In the genomic region with DNA sequence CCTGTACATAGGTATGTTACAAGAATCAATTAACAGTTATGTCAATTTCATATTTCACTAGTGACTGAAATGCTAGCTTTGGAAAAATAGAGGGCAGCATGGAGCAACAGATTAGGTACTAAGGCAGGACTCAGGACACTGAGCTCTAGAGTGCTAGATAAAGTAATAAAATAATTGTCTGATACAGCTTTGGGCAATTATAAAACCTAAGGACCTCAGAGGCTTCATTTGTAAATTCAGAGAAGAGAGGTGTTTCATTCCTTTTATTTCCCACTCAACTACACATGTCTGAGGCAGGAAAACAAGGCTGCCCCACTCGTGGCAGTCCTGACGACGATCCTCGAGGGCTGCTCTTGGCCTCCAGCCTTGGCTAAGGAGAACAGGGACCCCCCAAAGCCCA, we compare ENCODE assay signal across 8 cellular contexts.
DNase-seq lines count a peak whose midpoint lies in the region; ATAC-seq and TF ChIP-seq lines count a peak whose summit lies in the region.

No MANE protein-coding gene starts in this region.

- no peaks in the 10 kb centered on the region for H3K4me1 ChIP-seq in heart right ventricle
- no peaks in the 10 kb centered on the region for H3K4me1 ChIP-seq in effector memory CD4-positive, alpha-beta T cell (ENCODE audit: control insufficient read depth, insufficient read depth, low read length, poor library complexity, severe bottlenecking)

- H3K27ac Mint-ChIP-seq in progenitor cell of endocrine pancreas = no peak overlapping the region

- no peaks in the 10 kb centered on the region for H3K27me3 ChIP-seq in heart right ventricle
- no peaks in the 10 kb centered on the region for H3K27me3 ChIP-seq in dorsolateral prefrontal cortex
- no peaks in the 10 kb centered on the region for H3K27me3 ChIP-seq in effector memory CD4-positive, alpha-beta T cell (replicated peaks; ENCODE audit: control insufficient read depth, insufficient read depth, low read length, poor library complexity, severe bottlenecking)

- peak in 1 of 8 donors; percentile 58 for ATAC-seq in heart right ventricle

- H3K36me3 ChIP-seq in heart right ventricle = peaks cover 0 to 36% (median 9%) of the 10 kb centered on the region in 9 donors
- H3K36me3 ChIP-seq in effector memory CD4-positive, alpha-beta T cell (ENCODE audit: control insufficient read depth, insufficient read depth, low read length) = peaks cover 3% of the 10 kb centered on the region

- H3K9me3 ChIP-seq in heart right ventricle = no peaks in the 10 kb centered on the region
- H3K9me3 ChIP-seq in effector memory CD4-positive, alpha-beta T cell (ENCODE audit: control insufficient read depth, low read length) = no peaks in the 10 kb centered on the region

- H3K27ac ChIP-seq in heart right ventricle = no peak overlapping the region
- H3K27ac ChIP-seq in dorsolateral prefrontal cortex = peak overlapping the region; percentile 7 to 95 (median 87)
- no peak overlapping the region for H3K27ac ChIP-seq in effector memory CD4-positive, alpha-beta T cell (ENCODE audit: insufficient read depth, low read length, poor library complexity, severe bottlenecking)
- H3K27ac ChIP-seq in coronary artery = no peak overlapping the region

- no peak for DNase-seq in heart right ventricle
- DNase-seq in cardiac septum (ENCODE audit: low spot score) = no peak
- DNase-seq in NCI-H748 treated with DMSO at 0.1 percent for 48 hours (lab: John Stamatoyannopoulos, UW) = peak; percentile 15
- no peak for DNase-seq in dorsolateral prefrontal cortex
- no peak for DNase-seq in progenitor cell of endocrine pancreas (ENCODE audit: low spot score, unreplicated experiment)
- DNase-seq in stimulated activated naive CD4-positive, alpha-beta T cell treated with Interleukin-2 at 50 U/mL for 16 hours (lab: John Stamatoyannopoulos, UW) = no peak
- DNase-seq in effector memory CD4-positive, alpha-beta T cell = no peak
- DNase-seq in coronary artery (ENCODE audit: low spot score) = no peak

- TF ChIP-seq CTCF in heart right ventricle (IDR thresholded peaks at IDR 0.05) = peak in 8 of 9 donors; percentile 6 to 51 (median 44)
- TF ChIP-seq CTCF in dorsolateral prefrontal cortex (IDR thresholded peaks at IDR 0.05 in 54 of 56, conservative IDR thresholded peaks at IDR 0.05 in 2 of 56; ENCODE audit: low read depth in 1 of 56, partially characterized antibody in 56 of 56) = peak; percentile 42 to 84 (median 64)
- TF ChIP-seq CTCF in progenitor cell of endocrine pancreas (IDR thresholded peaks at IDR 0.05; ENCODE audit: unreplicated experiment) = peak; percentile 29
- no peak for TF ChIP-seq CTCF in coronary artery (IDR thresholded peaks at IDR 0.05)

- H3K4me3 ChIP-seq in heart right ventricle = no peak overlapping the region
- peak overlapping the region in 16 of 59 donors; percentile 0 to 50 (median 12) for H3K4me3 ChIP-seq in dorsolateral prefrontal cortex
- H3K4me3 ChIP-seq in effector memory CD4-positive, alpha-beta T cell (ENCODE audit: insufficient read depth, low read depth, low read length, poor library complexity, severe bottlenecking) = no peak overlapping the region
- no peak overlapping the region for H3K4me3 ChIP-seq in coronary artery

- intact Hi-C loops in heart right ventricle (cut with DNase I) (loop anchor here in 4 of 10 donors (5.0 to 10.0 kb wide), 2 partner anchors 204 to 206 kb away; no protein-coding TSS in a partner anchor), cardiac septum (cut with DNase I) (loop anchor here (5.0 kb wide), 1 partner anchor 206 kb away; no protein-coding TSS in a partner anchor), dorsolateral prefrontal cortex (cut with DNase I) (loop anchor here (5.0 to 10.0 kb wide), 4 partner anchors 156 to 194 kb away; a partner anchor contains a TSS)

- H3K4me3 Mint-ChIP-seq in progenitor cell of endocrine pancreas (ENCODE audit: low read depth) = no peak overlapping the region

- 83 to 90% methylated on average over 4 of the region's 4 CpGs for WGBS in heart right ventricle, 2 donors

- H3K4me1 Mint-ChIP-seq in progenitor cell of endocrine pancreas (ENCODE audit: low read depth) = no peaks in the 10 kb centered on the region

- no peaks in the 10 kb centered on the region for H3K27me3 Mint-ChIP-seq in progenitor cell of endocrine pancreas

- peaks cover 10% of the 10 kb centered on the region for H3K36me3 Mint-ChIP-seq in progenitor cell of endocrine pancreas (ENCODE audit: insufficient read depth)

- no peaks in the 10 kb centered on the region for H3K9me3 Mint-ChIP-seq in progenitor cell of endocrine pancreas (ENCODE audit: low read depth)

Comparison
In these comparisons a context has a peak if more than half of its experiments do, and no peak if none do; other contexts are left out.
1. H3K27ac ChIP-seq: peak in dorsolateral prefrontal cortex (59 of 59); none in heart right ventricle (0 of 10), effector memory CD4-positive, alpha-beta T cell (single experiment) and coronary artery (0 of 2).